ENCODE assay signal across 13 cellular contexts in the genomic region with DNA sequence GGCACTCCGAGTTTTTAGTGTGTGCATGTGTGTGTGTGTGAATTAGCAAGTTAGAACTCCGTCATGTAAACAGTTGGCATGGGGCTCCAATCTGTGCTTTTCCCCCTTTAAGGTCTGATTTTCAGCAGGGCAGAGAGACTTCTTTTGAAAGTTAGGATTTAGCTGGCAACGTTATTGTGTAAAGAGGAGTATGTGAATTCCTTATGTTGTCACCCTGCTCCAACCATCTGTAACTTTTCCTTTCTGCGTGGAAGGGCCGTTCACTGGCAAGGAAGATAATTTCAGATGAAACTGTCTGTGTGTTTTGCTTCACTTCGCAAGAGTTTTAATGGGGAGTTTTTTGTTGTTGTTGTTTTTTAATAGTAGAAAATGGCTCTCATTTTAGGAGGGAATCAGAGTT. TPM values are rescaled to one million over a fixed set of nuclear protein-coding genes. Genes with fewer than 3 reads are reported as not detected.
DNase-seq lines count a peak whose midpoint lies in the region; ATAC-seq and TF ChIP-seq lines count a peak whose summit lies in the region.
"Had no signal": no experiment of that assay in that cellular context is flagged by ENCODE, and none has a peak within 500 bp of the region (broad histone marks: within the 10 kb centered on the region; RNA-seq: fewer than 3 reads in every experiment).

No MANE protein-coding gene starts in this region.

- WGBS in right lobe of liver (ENCODE audit: insufficient coverage, low coverage, low lambda C conversion rate, missing lambda C conversion rate): 74% methylated on average over 6 of the region's 6 CpGs
- 66 to 76% (median 69%) methylated on average over 6 of the region's 6 CpGs for WGBS in spleen, 5 donors

- TF ChIP-seq CTCF in dorsolateral prefrontal cortex (IDR thresholded peaks at IDR 0.05 in 54 of 56, conservative IDR thresholded peaks at IDR 0.05 in 2 of 56; ENCODE audit: low read depth in 1 of 56, partially characterized antibody in 56 of 56): no peak
- TF ChIP-seq CTCF in right lobe of liver (IDR thresholded peaks at IDR 0.05): no peak
- no peak for TF ChIP-seq CTCF in spleen (IDR thresholded peaks at IDR 0.05 in 8 of 11, conservative IDR thresholded peaks at IDR 0.05 in 3 of 11)

- ATAC-seq in right lobe of liver (no peak), GM18498 (IDR thresholded peaks at IDR 0.05; ENCODE audit: unreplicated experiment) (no peak), GM19395 (IDR thresholded peaks at IDR 0.05; ENCODE audit: unreplicated experiment) (no peak)
- ATAC-seq: activated T-cell treated with anti-CD3 and anti-CD28 coated beads, Interleukin-2, amount 50 U/mL, for 72 hours had no signal

- H3K27me3 ChIP-seq in dorsolateral prefrontal cortex (no peaks in the 10 kb centered on the region), right lobe of liver (no peaks in the 10 kb centered on the region), spleen (replicated peaks in 1 of 7) (peaks cover 0 to 5% (median 0%) of the 10 kb centered on the region in 7 donors)

- peak; percentile 26 for DNase-seq in HCEC 1CT
- no peak for DNase-seq in dorsolateral prefrontal cortex
- DNase-seq in right lobe of liver: no peak
- DNase-seq in spleen: no peak
- no peak for DNase-seq in NCI-H2196 (lab: John Stamatoyannopoulos, UW; ENCODE audit: unreplicated experiment)
- DNase-seq in D341Med (ENCODE audit: low spot score): no peak
- DNase-seq: activated T-cell treated with anti-CD3 and anti-CD28 coated beads, Interleukin-2, amount 50 U/mL, for 72 hours; immature natural killer cell; NCI-H1092; stimulated activated CD4-positive, alpha-beta T cell treated with anti-CD3 and anti-CD28 coated beads, Interleukin-15, amount 100 ng/mL, for 24 hours; stimulated activated naive CD8-positive, alpha-beta T cell treated with anti-CD3 and anti-CD28 coated beads, Interleukin-15, amount 100 ng/mL, for 72 hours had no signal

- H3K4me1 ChIP-seq in right lobe of liver (no peaks in the 10 kb centered on the region), spleen (no peaks in the 10 kb centered on the region)

- H3K4me3 ChIP-seq in dorsolateral prefrontal cortex (peak overlapping the region; percentile 24 to 79 (median 60)), right lobe of liver (peak overlapping the region; percentile 6 to 29 (median 21)), spleen (peak overlapping the region in 5 of 8 donors; percentile 8 to 48 (median 14))

- H3K36me3 ChIP-seq in right lobe of liver (no peaks in the 10 kb centered on the region), spleen (no peaks in the 10 kb centered on the region)

- intact Hi-C loops in dorsolateral prefrontal cortex (cut with DNase I): loop anchor here in 1 of 2 donors (10.0 kb wide), 1 partner anchor 147 kb away; no protein-coding TSS in a partner anchor
- intact Hi-C loops in right lobe of liver (cut with DNase I): no loop called here
- intact Hi-C loops in spleen (cut with DNase I; ENCODE audit: low total_unique reads): no loop called here

- H3K9me3 ChIP-seq in right lobe of liver (no peaks in the 10 kb centered on the region), spleen (no peaks in the 10 kb centered on the region)

- peak overlapping the region in 47 of 59 donors; percentile 1 to 81 (median 60) for H3K27ac ChIP-seq in dorsolateral prefrontal cortex
- no peak overlapping the region for H3K27ac ChIP-seq in right lobe of liver
- H3K27ac ChIP-seq in spleen: peak overlapping the region in 3 of 8 donors; percentile 20 to 49 (median 45)

- TF ChIP-seq POLR2A in right lobe of liver (IDR thresholded peaks at IDR 0.05) (no peak), spleen (IDR thresholded peaks at IDR 0.05) (no peak)

RNA-seq across cellular contexts. Expression of a gene that starts 0.3 kb away (rescaled TPM):
- total RNA-seq in dorsolateral prefrontal cortex (10 to 100 TPM in 103 of 120 experiments, 1 to 10 TPM in 17; 7.4 to 22.4 (median 12.5) TPM), right lobe of liver (1 to 10 TPM in 3 of 6 experiments, under 1 TPM in 3; 0.31 to 3.1 (median 0.95) TPM), spleen (1 to 10 TPM; 1.0 to 5.3 (median 2.6) TPM)
- under 1 TPM; 0.26 to 0.37 (median 0.36) TPM for polyA plus RNA-seq in spleen

Comparison
In these comparisons a context has a peak if more than half of its experiments do, and no peak if none do; other contexts are left out.
1. H3K27ac ChIP-seq: peak in dorsolateral prefrontal cortex (47 of 59); none in right lobe of liver (0 of 3).
2. Peak in every context shown above with its lines, with median percentiles within 50 percentile points of each other: H3K4me3 ChIP-seq.